35 cellular contexts compared by ENCODE assay signal in genomic region chr5:28945859-28946258, GRCh38.
"Had no signal": no experiment of that assay in that cellular context is flagged by ENCODE, and none has a peak within 500 bp of the region (broad histone marks: within the 10 kb centered on the region; RNA-seq: fewer than 3 reads in every experiment).

No MANE protein-coding gene starts in this region.

- H3K9me3 ChIP-seq: MG63 had no signal

- H3K4me3 ChIP-seq: MG63 had no signal

- H3K9ac ChIP-seq: KMS-11 had no signal

- H3K27ac ChIP-seq: KMS-11 had no signal

- DNase-seq: Karpas-422, Kasumi-1, MG63, MM.1S, MV-4-11, NCI-H1048, NCI-H1092, NCI-H1092 treated with DMSO at 0.1 percent for 48 hours, NCI-H1105, NCI-H1105 treated with DMSO at 0.1 percent for 48 hours, NCI-H1417, NCI-H1417 treated with DMSO at 0.1 percent for 48 hours, NCI-H1436, NCI-H1436 treated with DMSO at 0.1 percent for 48 hours, NCI-H146, NCI-H1694, NCI-H1694 treated with DMSO at 0.1 percent for 48 hours, NCI-H187, NCI-H1930, NCI-H2029, NCI-H2029 treated with DMSO at 0.1 percent for 48 hours, NCI-H2081, NCI-H2081 treated with DMSO at 0.1 percent for 48 hours, NCI-H2107, NCI-H2171, NCI-H2171 treated with DMSO at 0.1 percent for 48 hours, NCI-H2227 treated with DMSO at 0.1 percent for 48 hours, NCI-H226, NCI-H345, NCI-H446, NCI-H446 treated with DMSO at 0.1 percent for 48 hours, NCI-H510A, NCI-H510A treated with DMSO at 0.1 percent for 48 hours, NCI-H524 had no signal

- H3K36me3 ChIP-seq: MG63 had no signal

- H3K4me2 ChIP-seq: KMS-11 had no signal

- H3K27me3 ChIP-seq: MG63 had no signal
